1 cellular context compared by ENCODE assay signal in genomic region chr7:51802698-51803097, GRCh38.
TF ChIP-seq lines count a peak whose summit lies in the region.

No MANE protein-coding gene starts in this region.

TF ChIP-seq in SK-N-SH, 30 proteins besides CTCF, POLR2A, EP300 and RAD21 (continued from another document):
- TF ChIP-seq, protein P1, sequence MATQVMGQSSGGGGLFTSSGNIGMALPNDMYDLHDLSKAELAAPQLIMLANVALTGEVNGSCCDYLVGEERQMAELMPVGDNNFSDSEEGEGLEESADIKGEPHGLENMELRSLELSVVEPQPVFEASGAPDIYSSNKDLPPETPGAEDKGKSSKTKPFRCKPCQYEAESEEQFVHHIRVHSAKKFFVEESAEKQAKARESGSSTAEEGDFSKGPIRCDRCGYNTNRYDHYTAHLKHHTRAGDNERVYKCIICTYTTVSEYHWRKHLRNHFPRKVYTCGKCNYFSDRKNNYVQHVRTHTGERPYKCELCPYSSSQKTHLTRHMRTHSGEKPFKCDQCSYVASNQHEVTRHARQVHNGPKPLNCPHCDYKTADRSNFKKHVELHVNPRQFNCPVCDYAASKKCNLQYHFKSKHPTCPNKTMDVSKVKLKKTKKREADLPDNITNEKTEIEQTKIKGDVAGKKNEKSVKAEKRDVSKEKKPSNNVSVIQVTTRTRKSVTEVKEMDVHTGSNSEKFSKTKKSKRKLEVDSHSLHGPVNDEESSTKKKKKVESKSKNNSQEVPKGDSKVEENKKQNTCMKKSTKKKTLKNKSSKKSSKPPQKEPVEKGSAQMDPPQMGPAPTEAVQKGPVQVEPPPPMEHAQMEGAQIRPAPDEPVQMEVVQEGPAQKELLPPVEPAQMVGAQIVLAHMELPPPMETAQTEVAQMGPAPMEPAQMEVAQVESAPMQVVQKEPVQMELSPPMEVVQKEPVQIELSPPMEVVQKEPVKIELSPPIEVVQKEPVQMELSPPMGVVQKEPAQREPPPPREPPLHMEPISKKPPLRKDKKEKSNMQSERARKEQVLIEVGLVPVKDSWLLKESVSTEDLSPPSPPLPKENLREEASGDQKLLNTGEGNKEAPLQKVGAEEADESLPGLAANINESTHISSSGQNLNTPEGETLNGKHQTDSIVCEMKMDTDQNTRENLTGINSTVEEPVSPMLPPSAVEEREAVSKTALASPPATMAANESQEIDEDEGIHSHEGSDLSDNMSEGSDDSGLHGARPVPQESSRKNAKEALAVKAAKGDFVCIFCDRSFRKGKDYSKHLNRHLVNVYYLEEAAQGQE (IDR thresholded peaks at IDR 0.05; ENCODE audit: low read depth, low read length): no peak
- TF ChIP-seq NRF1 (IDR thresholded peaks at IDR 0.05; ENCODE audit: low read depth, low read length) (no peak), TCF12 (IDR thresholded peaks at IDR 0.05) (no peak), RFX5 (IDR thresholded peaks at IDR 0.05; ENCODE audit: low read length) (no peak), YY1 (IDR thresholded peaks at IDR 0.05; ENCODE audit: low read depth) (no peak), FOXM1 (IDR thresholded peaks at IDR 0.05; ENCODE audit: low read depth) (no peak)
